9 cellular contexts compared by ENCODE assay signal in genomic region chr1:231161711-231162299, GRCh38. TPM values are rescaled to one million over a fixed set of nuclear protein-coding genes. Genes with fewer than 3 reads are reported as not detected.
DNase-seq lines count a peak whose midpoint lies in the region; ATAC-seq and TF ChIP-seq lines count a peak whose summit lies in the region.
"Had no signal": no experiment of that assay in that cellular context is flagged by ENCODE, and none has a peak within 500 bp of the region (broad histone marks: within the 10 kb centered on the region; RNA-seq: fewer than 3 reads in every experiment).

TRIM67 (plus strand) TSS chr1:231162058; CDS start chr1:231162970, 912 bp downstream.

- H3K27ac Mint-ChIP-seq in activated T-cell treated with anti-CD3 and anti-CD28 coated beads, Interleukin-2, amount 50 U/mL, for 24 hours = peak within 1 kb of the TSS; percentile 44

- no peak for DNase-seq in activated T-cell treated with anti-CD3 and anti-CD28 coated beads, Interleukin-2, amount 50 U/mL, for 24 hours
- no peak for DNase-seq in activated T-cell treated with anti-CD3 and anti-CD28 coated beads, Interleukin-2, amount 50 U/mL, for 1 hour
- DNase-seq in SHP77 (lab: John Stamatoyannopoulos, UW) = peak; percentile 51 to 77
- peak in 1 of 5 donors; percentile 23 for DNase-seq in heart left ventricle
- peak; percentile 91 for DNase-seq in retina
- DNase-seq in stimulated activated naive CD4-positive, alpha-beta T cell (lab: John Stamatoyannopoulos, UW) = no peak
- DNase-seq in left colon = no peak
- DNase-seq: DND-41 had no signal

- H3K4me1 ChIP-seq in heart left ventricle = peaks cover 5 to 34% (median 21%) of the 10 kb centered on the region in 12 donors

- peak within 1 kb of the TSS; percentile 29 to 59 (median 48) for H3K4me3 ChIP-seq in heart left ventricle

- no peak for TF ChIP-seq POLR2A in heart left ventricle (IDR thresholded peaks at IDR 0.05)

- ATAC-seq in heart left ventricle (peak in 3 of 4 donors; percentile 36 to 73 (median 57)), left colon (no peak), GM18873 (IDR thresholded peaks at IDR 0.05; ENCODE audit: low FRiP score, unreplicated experiment) (no peak)

- H3K4me1 Mint-ChIP-seq in activated T-cell treated with anti-CD3 and anti-CD28 coated beads, Interleukin-2, amount 50 U/mL, for 24 hours (ENCODE audit: low read depth) = peaks cover 14% of the 10 kb centered on the region

- no peaks in the 10 kb centered on the region for H3K9me3 Mint-ChIP-seq in activated T-cell treated with anti-CD3 and anti-CD28 coated beads, Interleukin-2, amount 50 U/mL, for 24 hours

- WGBS in heart left ventricle, 4 donors = 1 to 4% (median 1%) methylated on average over 11 to 41 of the region's 41 CpGs

- H3K27ac ChIP-seq in heart left ventricle = no peak within 1 kb of the TSS

- H3K4me3 Mint-ChIP-seq in activated T-cell treated with anti-CD3 and anti-CD28 coated beads, Interleukin-2, amount 50 U/mL, for 24 hours = peak within 1 kb of the TSS; percentile 36

- H3K36me3 ChIP-seq in heart left ventricle = no peaks in the 10 kb centered on the region

- no peak for TF ChIP-seq CTCF in heart left ventricle (IDR thresholded peaks at IDR 0.05)

- intact Hi-C loops in heart left ventricle (cut with DNase I) (no loop called here), left colon (cut with DNase I, micrococcal nuclease) (no loop called here)

- H3K27me3 Mint-ChIP-seq in activated T-cell treated with anti-CD3 and anti-CD28 coated beads, Interleukin-2, amount 50 U/mL, for 24 hours = peaks cover 75% of the 10 kb centered on the region

- no peaks in the 10 kb centered on the region for H3K36me3 Mint-ChIP-seq in activated T-cell treated with anti-CD3 and anti-CD28 coated beads, Interleukin-2, amount 50 U/mL, for 24 hours (ENCODE audit: low read depth)

- H3K9me3 ChIP-seq in heart left ventricle = no peaks in the 10 kb centered on the region

- peaks cover 27 to 84% (median 49%) of the 10 kb centered on the region in 9 donors for H3K27me3 ChIP-seq in heart left ventricle

RNA-seq across cellular contexts. Expression of gene TRIM67, which starts in this region (rescaled TPM):
- total RNA-seq in heart left ventricle = under 1 TPM in 3 of 9 donors, not detected in 6; 0.12 to 0.16 (median 0.13) TPM
- polyA plus RNA-seq in heart left ventricle = not detected
- total RNA-seq in left colon = under 1 TPM in 1 of 2 donors, not detected in 1; 0.03 TPM

Comparison
In these comparisons a context has a peak if more than half of its experiments do, and no peak if none do; other contexts are left out.
1. Peak in ATAC-seq and H3K4me3 ChIP-seq in heart left ventricle; RNA of the gene not detected or under 1 TPM.
2. DNase-seq: peak in SHP77 (2 of 2) and retina (single experiment); none in activated T-cell treated with anti-CD3 and anti-CD28 coated beads, Interleukin-2, amount 50 U/mL, for 24 hours (single experiment), activated T-cell treated with anti-CD3 and anti-CD28 coated beads, Interleukin-2, amount 50 U/mL, for 1 hour (single experiment), stimulated activated naive CD4-positive, alpha-beta T cell (0 of 6) and left colon (0 of 2).